29 cellular contexts compared by ENCODE assay signal in genomic region chr6:41811095-41811494, GRCh38. TPM values are rescaled to one million over a fixed set of nuclear protein-coding genes. Genes with fewer than 3 reads are reported as not detected.
"Had no signal": no experiment of that assay in that cellular context is flagged by ENCODE, and none has a peak within 500 bp of the region (broad histone marks: within the 10 kb centered on the region; RNA-seq: fewer than 3 reads in every experiment).

No MANE protein-coding gene starts in this region.

- H3K4me3 Mint-ChIP-seq: mesothelial cell of epicardium; naive B cell; naive thymus-derived CD8-positive, alpha-beta T cell had no signal

- H3K27me3 Mint-ChIP-seq: naive B cell; naive thymus-derived CD8-positive, alpha-beta T cell had no signal

- H3K36me3 Mint-ChIP-seq: mesothelial cell of epicardium; naive B cell; naive thymus-derived CD8-positive, alpha-beta T cell had no signal

- H3K27me3 ChIP-seq: dorsolateral prefrontal cortex, esophagus squamous epithelium, gastrocnemius medialis, heart right ventricle, left lung had no signal

- H3K4me3 ChIP-seq: coronary artery, dorsolateral prefrontal cortex, esophagus squamous epithelium, gastrocnemius medialis, heart right ventricle, left lung, lower lobe of right lung, mucosa of descending colon had no signal

- H3K36me3 ChIP-seq: gastrocnemius medialis had no signal

- H3K4me1 ChIP-seq: esophagus squamous epithelium, left lung, lower lobe of right lung had no signal

- H3K9me3 Mint-ChIP-seq: mesothelial cell of epicardium; naive B cell; naive thymus-derived CD8-positive, alpha-beta T cell had no signal

- FAIRE-seq: endometrium, islet of Langerhans, keratinocyte had no signal

- H3K27ac Mint-ChIP-seq: mesothelial cell of epicardium; naive B cell; naive thymus-derived CD8-positive, alpha-beta T cell had no signal

- H3K4me1 Mint-ChIP-seq: mesothelial cell of epicardium; naive B cell; naive thymus-derived CD8-positive, alpha-beta T cell had no signal

- H3K9me3 ChIP-seq: esophagus squamous epithelium, gastrocnemius medialis, heart right ventricle, left lung, lower lobe of right lung, mucosa of descending colon had no signal

- ATAC-seq: esophagus mucosa; gastrocnemius medialis; heart right ventricle; left cardiac atrium; left lung; left ventricle myocardium superior; lower lobe of right lung; mucosa of descending colon; naive thymus-derived CD8-positive, alpha-beta T cell had no signal

- DNase-seq: dermis blood vessel endothelial cell; dorsolateral prefrontal cortex; effector CD4-positive, alpha-beta T cell; effector memory CD4-positive, alpha-beta T cell; erythroblast; esophagus squamous epithelium; foreskin fibroblast; foreskin melanocyte; gastrocnemius medialis; glutamatergic neuron; head of caudate nucleus; heart right ventricle; hippocampal formation; left cardiac atrium; left lung; left ventricle myocardium superior; lower lobe of right lung; mesenchymal stem cell; mucosa of descending colon; naive B cell; naive thymus-derived CD8-positive, alpha-beta T cell had no signal

- H3K27ac ChIP-seq: coronary artery, dorsolateral prefrontal cortex, epithelial cell of prostate, esophagus squamous epithelium, gastrocnemius medialis, heart right ventricle, left lung, lower lobe of right lung had no signal

RNA-seq across cellular contexts. Expression of gene PRICKLE4, which starts 30.5 kb away (rescaled TPM):
- total RNA-seq: kidney epithelial cell; naive thymus-derived CD8-positive, alpha-beta T cell had no signal
- polyA plus RNA-seq: naive thymus-derived CD8-positive, alpha-beta T cell had no signal
